Comparison of ENCODE assay signal across 23 cellular contexts in the genomic region with DNA sequence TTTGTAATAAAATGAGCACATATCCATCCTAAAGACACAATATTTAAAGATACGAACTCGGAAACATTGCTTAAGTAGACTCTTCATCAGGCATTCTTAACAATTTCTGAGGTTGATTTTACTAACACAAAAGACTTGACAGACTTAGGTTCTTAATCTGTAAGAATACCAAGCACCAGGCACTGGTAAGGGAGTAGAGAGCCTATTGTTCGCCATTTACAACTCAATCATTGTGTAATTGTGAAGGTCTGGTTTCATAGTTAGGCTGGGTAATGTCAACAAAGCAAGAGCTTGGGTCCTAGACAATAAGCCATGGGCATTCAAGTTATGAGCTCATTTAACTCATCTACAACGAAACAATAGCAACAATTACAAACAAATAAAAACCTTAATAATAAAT.
DNase-seq lines count a peak whose midpoint lies in the region; ATAC-seq, FAIRE-seq and TF ChIP-seq lines count a peak whose summit lies in the region.
"Had no signal": no experiment of that assay in that cellular context is flagged by ENCODE, and none has a peak within 500 bp of the region (broad histone marks: within the 10 kb centered on the region; RNA-seq: fewer than 3 reads in every experiment).

No MANE protein-coding gene starts in this region.

- intact Hi-C loops in endothelial cell of umbilical vein (cut with micrococcal nuclease) = no loop called here

- H3K4me1 ChIP-seq in endothelial cell of umbilical vein (ENCODE audit: control insufficient read depth, extremely low read depth, insufficient read depth, low read length) = no peaks in the 10 kb centered on the region
- H3K4me1 ChIP-seq: BLaER1 treated with 17β-estradiol and CSF1 and Interleukin-3, amounts not matched to agents 10 nM and 100 nM had no signal

- no TSS peak for BruUV-seq in endothelial cell of umbilical vein (replicated peaks; lab: Mats Ljungman, UMichigan)

- H3K79me2 ChIP-seq in endothelial cell of umbilical vein (ENCODE audit: control insufficient read depth, insufficient read depth, low read length) = no peaks in the 10 kb centered on the region

- H3K27ac ChIP-seq in endothelial cell of umbilical vein (ENCODE audit: insufficient read depth, low read depth, low read length) = no peak overlapping the region
- H3K27ac ChIP-seq in temporal lobe (ENCODE audit: low read depth, low read length) = peak overlapping the region; percentile 54
- H3K27ac ChIP-seq: BLaER1 treated with 17β-estradiol and CSF1 and Interleukin-3, amounts not matched to agents 10 nM and 100 nM had no signal

- no peak overlapping the region for H3K9ac ChIP-seq in endothelial cell of umbilical vein (replicated peaks; ENCODE audit: extremely low read depth, insufficient read depth, low read length)
- H3K9ac ChIP-seq: BLaER1 treated with 17β-estradiol and CSF1 and Interleukin-3, amounts not matched to agents 10 nM and 100 nM; SK-N-SH had no signal

- peak; percentile 84 for DNase-seq in NCI-H748 (lab: John Stamatoyannopoulos, UW; ENCODE audit: unreplicated experiment)
- no peak for DNase-seq in endothelial cell of umbilical vein (ENCODE audit: low read depth, low spot score)
- DNase-seq in midbrain (lab: John Stamatoyannopoulos, UW) = peak; percentile 9
- DNase-seq in T-helper 1 cell = no peak
- DNase-seq in NCI-H1105 (lab: John Stamatoyannopoulos, UW) = no peak
- DNase-seq: ACHN; Calu3; CD8-positive, alpha-beta T cell; DMS153; GOT3; MV-4-11; NCI-H1694; NCI-H2081; NCI-H446 treated with DMSO at 0.1 percent for 48 hours; NCI-H526 treated with DMSO at 0.1 percent for 48 hours; SIG-M5; SK-N-SH had no signal

- no peak overlapping the region for H3K4me3 ChIP-seq in endothelial cell of umbilical vein (replicated peaks in 1 of 3; ENCODE audit: insufficient read depth in 1 of 3, low read depth in 1 of 3, low read length in 3 of 3)
- H3K4me3 ChIP-seq: BLaER1 treated with 17β-estradiol and CSF1 and Interleukin-3, amounts not matched to agents 10 nM and 100 nM had no signal

- no peaks in the 10 kb centered on the region for H4K20me1 ChIP-seq in endothelial cell of umbilical vein (replicated peaks; ENCODE audit: control insufficient read depth, extremely low read depth, insufficient read depth, low read length)
- H4K20me1 ChIP-seq: BLaER1 treated with 17β-estradiol and CSF1 and Interleukin-3, amounts not matched to agents 10 nM and 100 nM had no signal

- no peaks in the 10 kb centered on the region for H3K9me1 ChIP-seq in endothelial cell of umbilical vein (replicated peaks; ENCODE audit: control insufficient read depth, extremely low read depth, insufficient read depth, low read length)

- no peak for ATAC-seq in GM19023 (IDR thresholded peaks at IDR 0.05; ENCODE audit: unreplicated experiment)
- ATAC-seq in HG02678 (IDR thresholded peaks at IDR 0.05; ENCODE audit: unreplicated experiment) = no peak
- ATAC-seq: CD8-positive, alpha-beta T cell; Panc1 had no signal

- no peak overlapping the region for H3K4me2 ChIP-seq in endothelial cell of umbilical vein (ENCODE audit: insufficient read depth, low read length)
- H3K4me2 ChIP-seq: BLaER1 treated with 17β-estradiol and CSF1 and Interleukin-3, amounts not matched to agents 10 nM and 100 nM; SK-N-SH had no signal

- H3K36me3 ChIP-seq in endothelial cell of umbilical vein (ENCODE audit: control insufficient read depth in 2 of 2, extremely low read depth in 1 of 2, insufficient read depth in 2 of 2, low read length in 2 of 2) = no peaks in the 10 kb centered on the region
- H3K36me3 ChIP-seq: BLaER1 treated with 17β-estradiol and CSF1 and Interleukin-3, amounts not matched to agents 10 nM and 100 nM had no signal

- POLR2A ChIA-PET in endothelial cell of umbilical vein (lab: Charles Lee) = no interaction called here

- H3K9me3 ChIP-seq in endothelial cell of umbilical vein (replicated peaks; ENCODE audit: control insufficient read depth, insufficient read depth, low read length) = no peaks in the 10 kb centered on the region
- H3K9me3 ChIP-seq: BLaER1 treated with 17β-estradiol and CSF1 and Interleukin-3, amounts not matched to agents 10 nM and 100 nM; SK-N-SH had no signal

- dilution Hi-C loops in endothelial cell of umbilical vein (cut with MboI; ENCODE audit: extremely low pct_ligation_motif_present, low sequenced_read_pairs) = no loop called here

- TF ChIP-seq CTCF in endothelial cell of umbilical vein (IDR thresholded peaks at IDR 0.05; ENCODE audit: extremely low read depth in 1 of 2, insufficient read depth in 1 of 2, low read depth in 1 of 2, low read length in 2 of 2) = no peak

- no peak for TF ChIP-seq POLR2A in endothelial cell of umbilical vein (IDR thresholded peaks at IDR 0.05; ENCODE audit: low read depth, low read length)

- no peaks in the 10 kb centered on the region for H3K27me3 ChIP-seq in endothelial cell of umbilical vein (ENCODE audit: control insufficient read depth in 2 of 2, insufficient read depth in 2 of 2, low read length in 2 of 2)
- H3K27me3 ChIP-seq: BLaER1 treated with 17β-estradiol and CSF1 and Interleukin-3, amounts not matched to agents 10 nM and 100 nM had no signal

- FAIRE-seq in endothelial cell of umbilical vein (lab: Jason Lieb, UNC) = peak; percentile 33
- FAIRE-seq: GM12891 had no signal

- CTCF ChIA-PET in endothelial cell of umbilical vein (lab: Charles Lee) = no interaction called here

- no peak overlapping the region for H2AFZ ChIP-seq in endothelial cell of umbilical vein (ENCODE audit: low read depth, low read length)

TF ChIP-seq in endothelial cell of umbilical vein, 7 proteins besides CTCF, POLR2A, EP300 and RAD21:
- TF ChIP-seq POLR2AphosphoS5 (IDR thresholded peaks at IDR 0.05; ENCODE audit: insufficient read depth, low read depth, low read length) (no peak), EZH2 (IDR thresholded peaks at IDR 0.05; ENCODE audit: borderline replicate concordance, low read depth, low read length, severe bottlenecking) (no peak), MYC (IDR thresholded peaks at IDR 0.05; ENCODE audit: low read depth, low read length) (no peak)

Comparison
In these comparisons a context has a peak if more than half of its experiments do, and no peak if none do; other contexts are left out.
1. DNase-seq: peak in NCI-H748 (single experiment) and midbrain (single experiment); none in endothelial cell of umbilical vein (single experiment), T-helper 1 cell (0 of 5) and NCI-H1105 (single experiment).